ENCODE assay signal across 2 cellular contexts in the genomic region with DNA sequence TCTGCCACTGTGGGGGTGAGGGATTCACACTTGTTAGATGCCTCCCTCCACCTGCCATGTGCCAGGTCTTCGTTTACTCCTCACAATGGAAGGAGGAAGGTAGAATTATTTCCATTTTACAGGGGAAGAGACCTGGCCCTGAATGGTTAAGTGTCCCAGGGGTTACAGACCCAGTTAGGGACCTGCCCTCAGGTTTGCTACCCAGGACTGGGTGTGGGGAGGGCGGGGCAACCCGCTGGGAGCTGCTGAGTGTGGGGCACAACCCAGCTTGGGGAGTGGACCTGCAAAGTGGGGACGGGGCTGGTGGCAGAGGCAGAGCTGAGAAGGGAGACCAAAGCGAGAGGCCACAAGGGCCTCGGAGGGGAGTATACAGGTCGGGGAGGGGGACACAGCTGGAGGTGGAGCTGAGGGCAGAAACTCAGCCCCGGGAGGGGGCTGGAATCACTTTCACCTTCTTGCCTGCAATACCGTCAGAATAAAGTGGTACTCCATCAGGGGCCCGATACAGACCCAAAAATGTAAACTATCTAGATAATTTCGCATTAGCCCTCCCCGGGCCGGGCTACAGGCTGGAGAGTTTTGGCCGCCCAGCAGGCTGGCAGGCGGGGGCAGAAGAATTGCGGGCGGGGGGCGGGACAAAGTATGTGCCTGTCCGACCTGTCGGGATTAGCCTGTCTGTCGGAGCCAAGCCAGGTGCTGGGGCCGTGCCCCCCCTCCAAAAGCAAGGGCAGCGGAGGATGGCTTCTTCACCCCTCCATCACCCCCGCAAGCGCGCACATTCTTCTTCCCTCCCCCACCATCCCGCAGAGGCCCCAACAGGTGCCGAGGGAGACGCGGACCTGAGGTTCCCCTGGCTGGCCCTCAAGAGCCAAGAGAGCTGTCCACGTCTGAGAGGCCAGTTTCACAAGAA.
TF ChIP-seq lines count a peak whose summit lies in the region.

No MANE protein-coding gene starts in this region.

TF ChIP-seq in GM23338, 12 proteins besides CTCF, POLR2A, EP300 and RAD21:
- TF ChIP-seq REST (IDR thresholded peaks at IDR 0.05; ENCODE audit: unreplicated experiment) (no peak), POLR2AphosphoS5 (IDR thresholded peaks at IDR 0.05; ENCODE audit: low read depth) (peak; percentile 48; the same call in 1 of the 2 replicates), JUNB (IDR thresholded peaks at IDR 0.05; ENCODE audit: unreplicated experiment) (no peak), EZH2phosphoT487 (IDR thresholded peaks at IDR 0.05; ENCODE audit: unreplicated experiment) (no peak), EZH2 (IDR thresholded peaks at IDR 0.05; ENCODE audit: low read depth, unreplicated experiment) (peak; percentile 55)
- TF ChIP-seq, protein P1, sequence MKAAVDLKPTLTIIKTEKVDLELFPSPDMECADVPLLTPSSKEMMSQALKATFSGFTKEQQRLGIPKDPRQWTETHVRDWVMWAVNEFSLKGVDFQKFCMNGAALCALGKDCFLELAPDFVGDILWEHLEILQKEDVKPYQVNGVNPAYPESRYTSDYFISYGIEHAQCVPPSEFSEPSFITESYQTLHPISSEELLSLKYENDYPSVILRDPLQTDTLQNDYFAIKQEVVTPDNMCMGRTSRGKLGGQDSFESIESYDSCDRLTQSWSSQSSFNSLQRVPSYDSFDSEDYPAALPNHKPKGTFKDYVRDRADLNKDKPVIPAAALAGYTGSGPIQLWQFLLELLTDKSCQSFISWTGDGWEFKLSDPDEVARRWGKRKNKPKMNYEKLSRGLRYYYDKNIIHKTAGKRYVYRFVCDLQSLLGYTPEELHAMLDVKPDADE (IDR thresholded peaks at IDR 0.05): no peak

TF ChIP-seq in WTC11, 78 proteins besides CTCF, POLR2A, EP300 and RAD21 (continued from another document):
- TF ChIP-seq, protein P2, sequence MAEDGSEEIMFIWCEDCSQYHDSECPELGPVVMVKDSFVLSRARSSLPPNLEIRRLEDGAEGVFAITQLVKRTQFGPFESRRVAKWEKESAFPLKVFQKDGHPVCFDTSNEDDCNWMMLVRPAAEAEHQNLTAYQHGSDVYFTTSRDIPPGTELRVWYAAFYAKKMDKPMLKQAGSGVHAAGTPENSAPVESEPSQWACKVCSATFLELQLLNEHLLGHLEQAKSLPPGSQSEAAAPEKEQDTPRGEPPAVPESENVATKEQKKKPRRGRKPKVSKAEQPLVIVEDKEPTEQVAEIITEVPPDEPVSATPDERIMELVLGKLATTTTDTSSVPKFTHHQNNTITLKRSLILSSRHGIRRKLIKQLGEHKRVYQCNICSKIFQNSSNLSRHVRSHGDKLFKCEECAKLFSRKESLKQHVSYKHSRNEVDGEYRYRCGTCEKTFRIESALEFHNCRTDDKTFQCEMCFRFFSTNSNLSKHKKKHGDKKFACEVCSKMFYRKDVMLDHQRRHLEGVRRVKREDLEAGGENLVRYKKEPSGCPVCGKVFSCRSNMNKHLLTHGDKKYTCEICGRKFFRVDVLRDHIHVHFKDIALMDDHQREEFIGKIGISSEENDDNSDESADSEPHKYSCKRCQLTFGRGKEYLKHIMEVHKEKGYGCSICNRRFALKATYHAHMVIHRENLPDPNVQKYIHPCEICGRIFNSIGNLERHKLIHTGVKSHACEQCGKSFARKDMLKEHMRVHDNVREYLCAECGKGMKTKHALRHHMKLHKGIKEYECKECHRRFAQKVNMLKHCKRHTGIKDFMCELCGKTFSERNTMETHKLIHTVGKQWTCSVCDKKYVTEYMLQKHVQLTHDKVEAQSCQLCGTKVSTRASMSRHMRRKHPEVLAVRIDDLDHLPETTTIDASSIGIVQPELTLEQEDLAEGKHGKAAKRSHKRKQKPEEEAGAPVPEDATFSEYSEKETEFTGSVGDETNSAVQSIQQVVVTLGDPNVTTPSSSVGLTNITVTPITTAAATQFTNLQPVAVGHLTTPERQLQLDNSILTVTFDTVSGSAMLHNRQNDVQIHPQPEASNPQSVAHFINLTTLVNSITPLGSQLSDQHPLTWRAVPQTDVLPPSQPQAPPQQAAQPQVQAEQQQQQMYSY (CRISPR knock-in tag; IDR thresholded peaks at IDR 0.05): 0 out of 2 replicates have a peak, but pooled peaks have one; percentile 28
- no peak for TF ChIP-seq JUN (CRISPR knock-in tag; IDR thresholded peaks at IDR 0.05)
- TF ChIP-seq, protein P3, sequence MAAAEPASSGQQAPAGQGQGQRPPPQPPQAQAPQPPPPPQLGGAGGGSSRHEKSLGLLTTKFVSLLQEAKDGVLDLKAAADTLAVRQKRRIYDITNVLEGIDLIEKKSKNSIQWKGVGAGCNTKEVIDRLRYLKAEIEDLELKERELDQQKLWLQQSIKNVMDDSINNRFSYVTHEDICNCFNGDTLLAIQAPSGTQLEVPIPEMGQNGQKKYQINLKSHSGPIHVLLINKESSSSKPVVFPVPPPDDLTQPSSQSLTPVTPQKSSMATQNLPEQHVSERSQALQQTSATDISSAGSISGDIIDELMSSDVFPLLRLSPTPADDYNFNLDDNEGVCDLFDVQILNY (CRISPR knock-in tag; IDR thresholded peaks at IDR 0.05): no peak
